Comparison of ENCODE assay signal across 8 cellular contexts in genomic region chr20:2101935-2102584, GRCh38. TPM values are rescaled to one million over a fixed set of nuclear protein-coding genes. Genes with fewer than 3 reads are reported as not detected.
A peak's percentile ranks its signal among the peaks of the same experiment; 100 is the strongest.
DNase-seq lines count a peak whose midpoint lies in the region; ATAC-seq and TF ChIP-seq lines count a peak whose summit lies in the region.

No MANE protein-coding gene starts in this region.

- H2AFZ ChIP-seq in PC-9: peak overlapping the region; percentile 96

- H3K27ac ChIP-seq in PC-9 (peak overlapping the region; percentile 97), esophagus (ENCODE audit: low read depth in 2 of 2, low read length in 1 of 2) (peak overlapping the region; percentile 93 to 100)

- peak overlapping the region; percentile 95 for H3K9ac ChIP-seq in mucosa of stomach (ENCODE audit: low read length)

- peaks cover 8% of the 10 kb centered on the region; the same call in 1 of the 2 replicates for H3F3A ChIP-seq in PC-9 (ENCODE audit: insufficient read depth, low read depth)

- no peak for TF ChIP-seq CTCF in PC-9 (conservative IDR thresholded peaks at IDR 0.05)

- intact Hi-C loops in PC-9 (cut with micrococcal nuclease; ENCODE audit: unreplicated experiment): loop anchor here (1.0 to 10.0 kb wide), 4 partner anchors 50 to 338 kb away; no protein-coding TSS in a partner anchor

- DNase-seq in DMS79 treated with DMSO at 0.1 percent for 48 hours (lab: John Stamatoyannopoulos, UW) (peak; percentile 91), KG1 (lab: John Stamatoyannopoulos, UW) (peak; percentile 96), PC-9 (peak; percentile 79 to 89)
- DNase-seq in activated T-cell treated with anti-CD3 and anti-CD28 coated beads, Interleukin-2, amount 50 U/mL, for 4 hours: peak; percentile 85
- DNase-seq in stimulated activated CD8-positive, alpha-beta memory T cell treated with anti-CD3 and anti-CD28 coated beads, Interleukin-4, amount 100 ng/mL, for 48 hours: peak; percentile 92

- no peaks in the 10 kb centered on the region for H3K9me3 Mint-ChIP-seq in activated T-cell treated with anti-CD3 and anti-CD28 coated beads, Interleukin-2, amount 50 U/mL, for 4 hours

- no peaks in the 10 kb centered on the region for H3K27me3 Mint-ChIP-seq in activated T-cell treated with anti-CD3 and anti-CD28 coated beads, Interleukin-2, amount 50 U/mL, for 4 hours (ENCODE audit: low read depth)

- no TSS peak for BruUV-seq in PC-9 (replicated peaks; lab: Mats Ljungman, UMichigan)

- peak overlapping the region; percentile 96 for H3K4me2 ChIP-seq in PC-9

- peaks cover 11% of the 10 kb centered on the region for H3K36me3 Mint-ChIP-seq in activated T-cell treated with anti-CD3 and anti-CD28 coated beads, Interleukin-2, amount 50 U/mL, for 4 hours (ENCODE audit: insufficient read depth)

- peaks cover 5% of the 10 kb centered on the region; the same call in 1 of the 2 replicates for H3K36me3 ChIP-seq in PC-9 (ENCODE audit: low read depth)
- H3K36me3 ChIP-seq in esophagus (ENCODE audit: control insufficient read depth in 2 of 2, insufficient read depth in 2 of 2, low read length in 1 of 2): no peaks in the 10 kb centered on the region
- H3K36me3 ChIP-seq in mucosa of stomach (ENCODE audit: control insufficient read depth, insufficient read depth, low read length): no peaks in the 10 kb centered on the region

- H3K27me3 ChIP-seq in PC-9 (ENCODE audit: insufficient read depth, low read depth) (no peaks in the 10 kb centered on the region), esophagus (ENCODE audit: control insufficient read depth in 1 of 2, insufficient read depth in 2 of 2, low read length in 2 of 2) (no peaks in the 10 kb centered on the region), mucosa of stomach (ENCODE audit: control insufficient read depth, insufficient read depth, low read length) (no peaks in the 10 kb centered on the region)

- H3K4me1 ChIP-seq in PC-9 (replicated peaks; ENCODE audit: insufficient read depth) (peaks cover 30% of the 10 kb centered on the region), esophagus (ENCODE audit: control insufficient read depth in 2 of 2, insufficient read depth in 2 of 2, low read length in 1 of 2) (peaks cover 2 to 8% of the 10 kb centered on the region in 2 donors), mucosa of stomach (ENCODE audit: control insufficient read depth, insufficient read depth, low read length) (peaks cover 20% of the 10 kb centered on the region)

- H3K4me3 Mint-ChIP-seq in activated T-cell treated with anti-CD3 and anti-CD28 coated beads, Interleukin-2, amount 50 U/mL, for 4 hours: peak overlapping the region; percentile 86

- H3K4me3 ChIP-seq in PC-9 (peak overlapping the region; percentile 82), esophagus (ENCODE audit: low read depth in 1 of 2, low read length in 2 of 2) (peak overlapping the region; percentile 84 to 92), mucosa of stomach (ENCODE audit: low read length) (peak overlapping the region; percentile 75)

- WGBS in esophagus, 2 donors: 0% methylated on average over 56 to 57 of the region's 57 CpGs

- peaks cover 25% of the 10 kb centered on the region; the same call in 1 of the 2 replicates for H4K20me1 ChIP-seq in PC-9 (ENCODE audit: insufficient read depth)

- peak; percentile 73 for ATAC-seq in GM21786 (IDR thresholded peaks at IDR 0.05; ENCODE audit: unreplicated experiment)
- peak; percentile 83 for ATAC-seq in activated T-cell treated with anti-CD3 and anti-CD28 coated beads, Interleukin-2, amount 50 U/mL, for 4 hours

- POLR2A ChIA-PET in PC-9 (lab: Charles Lee; ENCODE audit: unreplicated experiment): interaction anchor here (0.7 kb wide), 4 partner anchors 7 to 683 kb away, joined by 3 to 9 read pairs (median 4); partner anchors contain the start of gene SNRPB

- peaks cover 46% of the 10 kb centered on the region for H3K79me2 ChIP-seq in PC-9 (ENCODE audit: low read depth)

- H3K9me2 ChIP-seq in PC-9 (ENCODE audit: insufficient read depth): no peaks in the 10 kb centered on the region

- H3K9me3 ChIP-seq in PC-9 (ENCODE audit: insufficient read depth, low read depth) (no peaks in the 10 kb centered on the region), esophagus (ENCODE audit: control insufficient read depth in 2 of 2, insufficient read depth in 1 of 2, low read depth in 1 of 2, low read length in 1 of 2) (no peaks in the 10 kb centered on the region), mucosa of stomach (ENCODE audit: control insufficient read depth, low read length) (no peaks in the 10 kb centered on the region)

- CTCF ChIA-PET in PC-9 (lab: Charles Lee): no interaction called here

- H3K4me1 Mint-ChIP-seq in activated T-cell treated with anti-CD3 and anti-CD28 coated beads, Interleukin-2, amount 50 U/mL, for 4 hours (ENCODE audit: low read depth): peaks cover 43% of the 10 kb centered on the region

RNA-seq across cellular contexts. Expression of gene STK35, which starts 0.4 kb away (rescaled TPM):
- total RNA-seq in PC-9 (2021): 36.7 and 38.4 TPM in 2 replicates
- total RNA-seq in activated T-cell treated with anti-CD3 and anti-CD28 coated beads, Interleukin-2, amount 50 U/mL, for 4 hours: 10 to 100 TPM; 17.5 to 21.1 (median 18.7) TPM
- polyA plus RNA-seq in esophagus: 1 to 10 TPM; 6.9 to 8.0 TPM

Comparison
In these comparisons a context has a peak if more than half of its experiments do, and no peak if none do; other contexts are left out.
1. Peak in every context shown above with its lines: DNase-seq, ATAC-seq, H3K4me3 ChIP-seq and H3K27ac ChIP-seq.